In genomic region chr4:151031831-151032605, GRCh38 we compare ENCODE assay signal across 8 cellular contexts. TPM values are rescaled to one million over a fixed set of nuclear protein-coding genes. Genes with fewer than 3 reads are reported as not detected.
A peak's percentile ranks its signal among the peaks of the same experiment; 100 is the strongest.
DNase-seq lines count a peak whose midpoint lies in the region; ATAC-seq lines count a peak whose summit lies in the region.

No MANE protein-coding gene starts in this region.

- no peaks in the 10 kb centered on the region for H3K27me3 Mint-ChIP-seq in activated CD4-positive, alpha-beta T cell treated with anti-CD3 and anti-CD28 coated beads, Interleukin-2, amount 10 ng/mL, durations not matched to agents 7 days and 5 days

- H3K27ac Mint-ChIP-seq in activated CD4-positive, alpha-beta T cell treated with anti-CD3 and anti-CD28 coated beads, Interleukin-2, amount 10 ng/mL, durations not matched to agents 7 days and 5 days, result peak overlapping the region; percentile 65

- no peaks in the 10 kb centered on the region for H3K36me3 Mint-ChIP-seq in activated CD4-positive, alpha-beta T cell treated with anti-CD3 and anti-CD28 coated beads, Interleukin-2, amount 10 ng/mL, durations not matched to agents 7 days and 5 days (ENCODE audit: low read depth)

- H3K9me3 Mint-ChIP-seq in activated CD4-positive, alpha-beta T cell treated with anti-CD3 and anti-CD28 coated beads, Interleukin-2, amount 10 ng/mL, durations not matched to agents 7 days and 5 days, result no peaks in the 10 kb centered on the region

- H3K4me3 Mint-ChIP-seq in activated CD4-positive, alpha-beta T cell treated with anti-CD3 and anti-CD28 coated beads, Interleukin-2, amount 10 ng/mL, durations not matched to agents 7 days and 5 days, result peak overlapping the region; percentile 60

- POLR2A ChIA-PET in activated CD4-positive, alpha-beta T cell treated with anti-CD3 and anti-CD28 coated beads, Interleukin-2, amount 10 ng/mL, durations not matched to agents 7 days and 5 days (lab: Charles Lee), result no interaction called here

- peaks cover 16% of the 10 kb centered on the region for H3K4me1 Mint-ChIP-seq in activated CD4-positive, alpha-beta T cell treated with anti-CD3 and anti-CD28 coated beads, Interleukin-2, amount 10 ng/mL, durations not matched to agents 7 days and 5 days

- no peak for DNase-seq in activated CD4-positive, alpha-beta T cell treated with anti-CD3 and anti-CD28 coated beads, Interleukin-2, amount 10 ng/mL, durations not matched to agents 7 days and 5 days
- DNase-seq in kidney glomerular epithelial cell (lab: John Stamatoyannopoulos, UW) (peak; percentile 42), NCI-H1694 treated with DMSO at 0.1 percent for 48 hours (lab: John Stamatoyannopoulos, UW) (no peak), T1000 (lab: John Stamatoyannopoulos, UW) (no peak), NCI-H524 treated with DMSO at 0.1 percent for 48 hours (lab: John Stamatoyannopoulos, UW) (no peak), NCI-H82 (lab: John Stamatoyannopoulos, UW) (no peak)

- ATAC-seq in GM18519 (IDR thresholded peaks at IDR 0.05; ENCODE audit: low FRiP score, unreplicated experiment), result peak; percentile 43
- peak; percentile 80 for ATAC-seq in HG02884 (IDR thresholded peaks at IDR 0.05; ENCODE audit: unreplicated experiment)

- CTCF ChIA-PET in activated CD4-positive, alpha-beta T cell treated with anti-CD3 and anti-CD28 coated beads, Interleukin-2, amount 10 ng/mL, durations not matched to agents 7 days and 5 days (lab: Charles Lee), result no interaction called here

RNA-seq across cellular contexts. Expression of gene LRBA, which starts 16.9 kb away (rescaled TPM):
- total RNA-seq in activated CD4-positive, alpha-beta T cell treated with anti-CD3 and anti-CD28 coated beads, Interleukin-2, amount 10 ng/mL, durations not matched to agents 7 days and 5 days, result 10 to 100 TPM; 44.7 to 49.6 TPM
